ENCODE assay signal across 28 cellular contexts in genomic region chr17:82638183-82638773, GRCh38.
"Had no signal": no experiment of that assay in that cellular context is flagged by ENCODE, and none has a peak within 500 bp of the region (broad histone marks: within the 10 kb centered on the region; RNA-seq: fewer than 3 reads in every experiment).

No MANE protein-coding gene starts in this region.

- H3K27me3 ChIP-seq: ascending aorta, neutrophil, ovary, stomach, thyroid gland, upper lobe of right lung had no signal

- DNase-seq: activated CD4-positive, alpha-beta T cell treated with anti-CD3 and anti-CD28 coated beads for 4 hours; activated CD4-positive, alpha-beta T cell treated with anti-CD3 and anti-CD28 coated beads, Interleukin-2, amount 50 U/mL, for 4 hours; activated effector memory CD4-positive, alpha-beta T cell treated with Interleukin-2 at 50 U/mL for 16 hours; activated naive CD4-positive, alpha-beta T cell treated with anti-CD3 and anti-CD28 coated beads for 36 hours; activated naive CD8-positive, alpha-beta T cell treated with anti-CD3 and anti-CD28 coated beads, Interleukin-2, amount 10 ng/mL, durations not matched to agents 7 days and 5 days; activated T-cell treated with anti-CD3 and anti-CD28 coated beads for 4 hours; activated T-cell treated with anti-CD3 and anti-CD28 coated beads, Interleukin-2, amount 50 U/mL, for 72 hours; effector CD4-positive, alpha-beta T cell; islet precursor cell; left colon; naive B cell; nephron progenitor cell; ovary; small intestine; stimulated activated CD4-positive, alpha-beta T cell treated with anti-CD3 and anti-CD28 coated beads, Interleukin-1b, Interleukin-23, amount 100 ng/mL, for 48 hours; stimulated activated CD4-positive, alpha-beta T cell treated with anti-CD3 and anti-CD28 coated beads, Interleukin-4, amount 100 ng/mL, for 4 hours; stimulated activated CD8-positive, alpha-beta memory T cell treated with anti-CD3 and anti-CD28 coated beads, Interleukin-4, amount 100 ng/mL, for 48 hours; stomach; thyroid gland; upper lobe of right lung had no signal

- H3K36me3 ChIP-seq: ovary had no signal

- H3K27ac Mint-ChIP-seq: activated naive CD4-positive, alpha-beta T cell treated with anti-CD3 and anti-CD28 coated beads for 36 hours; activated naive CD8-positive, alpha-beta T cell treated with anti-CD3 and anti-CD28 coated beads, Interleukin-2, amount 10 ng/mL, durations not matched to agents 7 days and 5 days; dendritic cell treated with granulocyte-macrophage colony-stimulating factor and Interleukin-4, amounts not matched to agents 40 ng/mL and 50 ng/mL, for 4 days; nephron progenitor cell; stimulated activated memory B cell treated with anti-CD40 and anti-IgM and Interleukin-4, amounts not matched to agents 10 μg/mL and 1 μg/mL and 100 μg/mL, for 72 hours had no signal

- ATAC-seq: activated T-cell treated with anti-CD3 and anti-CD28 coated beads, Interleukin-2, amount 50 U/mL, for 72 hours; left colon; sciatic nerve; stimulated activated memory B cell treated with anti-CD40 and anti-IgM and Interleukin-4, amounts not matched to agents 10 μg/mL and 1 μg/mL and 100 μg/mL, for 72 hours; upper lobe of right lung had no signal

- H3K4me3 ChIP-seq: ascending aorta, ovary, stomach, thyroid gland, upper lobe of right lung had no signal

- H3K9me3 ChIP-seq: ascending aorta, neutrophil, ovary, thyroid gland, upper lobe of right lung had no signal

- H3K9me3 Mint-ChIP-seq: activated naive CD8-positive, alpha-beta T cell treated with anti-CD3 and anti-CD28 coated beads, Interleukin-2, amount 10 ng/mL, durations not matched to agents 7 days and 5 days; activated T-cell treated with anti-CD3 and anti-CD28 coated beads, Interleukin-2, amount 50 U/mL, for 72 hours; central memory CD8-positive, alpha-beta T cell; nephron progenitor cell had no signal

- H3K27me3 Mint-ChIP-seq: activated naive CD8-positive, alpha-beta T cell treated with anti-CD3 and anti-CD28 coated beads, Interleukin-2, amount 10 ng/mL, durations not matched to agents 7 days and 5 days; central memory CD8-positive, alpha-beta T cell; dendritic cell treated with granulocyte-macrophage colony-stimulating factor and Interleukin-4, amounts not matched to agents 40 ng/mL and 50 ng/mL, for 4 days; naive B cell; progenitor cell of endocrine pancreas; stimulated activated memory B cell treated with anti-CD40 and anti-IgM and Interleukin-4, amounts not matched to agents 10 μg/mL and 1 μg/mL and 100 μg/mL, for 72 hours had no signal

- H3K4me3 Mint-ChIP-seq: activated naive CD4-positive, alpha-beta T cell treated with anti-CD3 and anti-CD28 coated beads for 36 hours; activated naive CD8-positive, alpha-beta T cell treated with anti-CD3 and anti-CD28 coated beads, Interleukin-2, amount 10 ng/mL, durations not matched to agents 7 days and 5 days; dendritic cell treated with granulocyte-macrophage colony-stimulating factor and Interleukin-4, amounts not matched to agents 40 ng/mL and 50 ng/mL, for 4 days; mesothelial cell of epicardium; nephron progenitor cell; stimulated activated memory B cell treated with anti-CD40 and anti-IgM and Interleukin-4, amounts not matched to agents 10 μg/mL and 1 μg/mL and 100 μg/mL, for 72 hours had no signal

- H3K27ac ChIP-seq: ascending aorta, neutrophil, ovary, thyroid gland, upper lobe of right lung had no signal

- H3K4me1 ChIP-seq: ascending aorta, thyroid gland, upper lobe of right lung had no signal
